10 cellular contexts compared by ENCODE assay signal in genomic region chr2:43071629-43072550, GRCh38.
A peak's percentile ranks its signal among the peaks of the same experiment; 100 is the strongest.
DNase-seq lines count a peak whose midpoint lies in the region; ATAC-seq and TF ChIP-seq lines count a peak whose summit lies in the region.
"Had no signal": no experiment of that assay in that cellular context is flagged by ENCODE, and none has a peak within 500 bp of the region (broad histone marks: within the 10 kb centered on the region; RNA-seq: fewer than 3 reads in every experiment).

No MANE protein-coding gene starts in this region.

- H3K9me3 ChIP-seq in RWPE2 (ENCODE audit: severe bottlenecking) (no peaks in the 10 kb centered on the region), gastroesophageal sphincter (no peaks in the 10 kb centered on the region)

- H3K9me3 Mint-ChIP-seq in neural crest cell, result no peaks in the 10 kb centered on the region
- H3K9me3 Mint-ChIP-seq in type B pancreatic cell, result peaks cover 4% of the 10 kb centered on the region

- H3K4me1 Mint-ChIP-seq in neural crest cell (peaks cover 79% of the 10 kb centered on the region), type B pancreatic cell (ENCODE audit: unreplicated experiment) (peaks cover 48% of the 10 kb centered on the region)

- H3K36me3 Mint-ChIP-seq in neural crest cell (ENCODE audit: low read depth), result no peaks in the 10 kb centered on the region
- H3K36me3 Mint-ChIP-seq in type B pancreatic cell, result no peaks in the 10 kb centered on the region

- no peaks in the 10 kb centered on the region for H3K36me3 ChIP-seq in RWPE2 (ENCODE audit: low read depth)
- H3K36me3 ChIP-seq in gastroesophageal sphincter, result no peaks in the 10 kb centered on the region
- H3K36me3 ChIP-seq: brain microvascular endothelial cell had no signal

- TF ChIP-seq POLR2A in gastroesophageal sphincter (IDR thresholded peaks at IDR 0.05), result no peak

- ATAC-seq in RWPE2 (ENCODE audit: low read depth) (no peak), gastroesophageal sphincter (peak; percentile 22), HG03432 (IDR thresholded peaks at IDR 0.05; ENCODE audit: unreplicated experiment) (no peak), GM18870 (IDR thresholded peaks at IDR 0.05; ENCODE audit: unreplicated experiment) (no peak)
- ATAC-seq: esophagus mucosa had no signal

- H3K4me3 ChIP-seq in RWPE2 (ENCODE audit: severe bottlenecking) (no peak overlapping the region), gastroesophageal sphincter (no peak overlapping the region)

- H3K27ac Mint-ChIP-seq in neural crest cell (ENCODE audit: unreplicated experiment), result peak overlapping the region; percentile 88
- peak overlapping the region; percentile 52 for H3K27ac Mint-ChIP-seq in type B pancreatic cell

- DNase-seq in RWPE2 (ENCODE audit: low spot score) (no peak), neural crest cell (ENCODE audit: low read depth, low spot score) (no peak), type B pancreatic cell (ENCODE audit: extremely low spot score, unreplicated experiment) (no peak), NCI-H1417 (lab: John Stamatoyannopoulos, UW) (no peak), caudate nucleus (lab: John Stamatoyannopoulos, UW) (no peak)
- DNase-seq: brain microvascular endothelial cell had no signal

- H3K27ac ChIP-seq in RWPE2 (ENCODE audit: poor library complexity, severe bottlenecking), result peak overlapping the region; percentile 99
- H3K27ac ChIP-seq in gastroesophageal sphincter, result peak overlapping the region in 3 of 4 donors; percentile 53 to 80 (median 73)
- no peak overlapping the region for H3K27ac ChIP-seq in caudate nucleus (ENCODE audit: low read depth, low read length)
- H3K27ac ChIP-seq: brain microvascular endothelial cell had no signal

- 52 to 59% methylated on average over 8 to 9 of the region's 16 CpGs for WGBS in gastroesophageal sphincter (ENCODE audit: low coverage in 1 of 2), 2 donors

- H3K4me3 Mint-ChIP-seq in neural crest cell (peak overlapping the region; percentile 26), type B pancreatic cell (peak overlapping the region; percentile 28)

- H3K4me1 ChIP-seq in RWPE2 (ENCODE audit: insufficient read depth, poor library complexity, severe bottlenecking) (peaks cover 50% of the 10 kb centered on the region), gastroesophageal sphincter (peaks cover 3 to 76% (median 45%) of the 10 kb centered on the region in 3 donors)

- TF ChIP-seq CTCF in RWPE2 (IDR thresholded peaks at IDR 0.05; ENCODE audit: poor library complexity, severe bottlenecking) (no peak), gastroesophageal sphincter (IDR thresholded peaks at IDR 0.05) (no peak), neural crest cell (conservative IDR thresholded peaks at IDR 0.05) (no peak), type B pancreatic cell (conservative IDR thresholded peaks at IDR 0.05) (no peak)

- H3K27me3 Mint-ChIP-seq in neural crest cell (ENCODE audit: low read depth) (no peaks in the 10 kb centered on the region), type B pancreatic cell (no peaks in the 10 kb centered on the region)

- H3K27me3 ChIP-seq in RWPE2 (ENCODE audit: insufficient read depth, poor library complexity, severe bottlenecking), result no peaks in the 10 kb centered on the region
- H3K27me3 ChIP-seq in gastroesophageal sphincter, result no peaks in the 10 kb centered on the region
- H3K27me3 ChIP-seq: brain microvascular endothelial cell had no signal

- TF ChIP-seq EP300 in gastroesophageal sphincter (IDR thresholded peaks at IDR 0.05), result no peak
